In the genomic region with DNA sequence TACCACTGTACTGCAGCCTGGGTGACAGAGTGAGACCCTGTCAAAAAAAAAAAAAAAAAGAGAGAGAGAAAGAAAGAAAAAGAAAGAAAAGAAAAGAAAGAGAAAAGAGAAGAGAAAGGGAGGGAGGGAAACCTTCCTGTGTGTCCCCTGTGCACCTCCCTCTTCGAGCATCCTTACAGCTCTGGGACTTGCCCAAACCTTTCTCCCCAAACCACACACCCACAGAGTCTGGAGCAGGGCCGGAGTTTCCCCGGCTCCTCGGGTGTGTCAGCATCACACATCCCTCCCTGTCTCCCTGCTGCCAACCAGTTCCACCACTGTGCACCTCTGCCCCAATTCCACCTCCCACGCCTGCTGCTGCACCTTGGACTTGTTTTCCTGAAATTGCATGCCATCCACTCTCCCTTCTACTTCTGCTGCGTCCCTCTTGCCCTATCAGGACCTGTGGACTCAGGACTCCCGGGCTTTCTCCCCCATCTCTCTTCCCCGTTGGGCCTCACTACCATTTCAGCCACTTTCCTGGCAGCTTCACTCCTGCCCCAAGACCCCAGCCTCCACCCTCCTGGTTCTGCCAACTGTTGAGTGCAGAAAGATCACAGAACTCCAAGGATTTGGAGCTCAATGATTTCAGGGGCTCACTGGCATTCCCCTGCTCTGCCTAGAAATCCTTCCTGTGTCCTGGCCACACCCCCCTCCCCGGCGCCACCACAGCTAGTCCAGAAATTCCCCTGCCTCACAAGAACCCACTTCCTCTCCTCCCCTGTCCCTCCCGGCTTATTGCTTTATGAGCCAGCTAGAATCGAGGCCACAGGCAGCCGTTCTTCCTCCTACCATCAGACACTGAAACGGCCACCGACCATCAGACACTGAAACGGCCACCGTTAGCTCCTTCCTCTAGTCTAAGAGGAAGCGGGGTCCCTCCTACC, we compare ENCODE assay signal across 1 cellular context.
TF ChIP-seq lines count a peak whose summit lies in the region.

No MANE protein-coding gene starts in this region.

TF ChIP-seq in K562, 482 proteins besides CTCF, POLR2A, EP300 and RAD21:
- no peak for TF ChIP-seq ZNF445 (CRISPR knock-in tag; IDR thresholded peaks at IDR 0.05; ENCODE audit: low read depth)
- TF ChIP-seq ZNF512 (tag; IDR thresholded peaks at IDR 0.05): no peak
- no peak for TF ChIP-seq SMARCE1 (IDR thresholded peaks at IDR 0.05)
- TF ChIP-seq FOXJ3 (CRISPR knock-in tag; IDR thresholded peaks at IDR 0.05): no peak
- peak; percentile 68; the same call in 1 of the 2 replicates for TF ChIP-seq SPI1 (IDR thresholded peaks at IDR 0.05; ENCODE audit: borderline replicate concordance, low read depth, low read length)
- TF ChIP-seq MECOM (CRISPR knock-in tag; IDR thresholded peaks at IDR 0.05): no peak
- TF ChIP-seq ZBTB9 (CRISPR knock-in tag; IDR thresholded peaks at IDR 0.05): peak; percentile 65; the same call in 1 of the 2 replicates
- TF ChIP-seq MITF (IDR thresholded peaks at IDR 0.05): no peak
- TF ChIP-seq, protein P1, sequence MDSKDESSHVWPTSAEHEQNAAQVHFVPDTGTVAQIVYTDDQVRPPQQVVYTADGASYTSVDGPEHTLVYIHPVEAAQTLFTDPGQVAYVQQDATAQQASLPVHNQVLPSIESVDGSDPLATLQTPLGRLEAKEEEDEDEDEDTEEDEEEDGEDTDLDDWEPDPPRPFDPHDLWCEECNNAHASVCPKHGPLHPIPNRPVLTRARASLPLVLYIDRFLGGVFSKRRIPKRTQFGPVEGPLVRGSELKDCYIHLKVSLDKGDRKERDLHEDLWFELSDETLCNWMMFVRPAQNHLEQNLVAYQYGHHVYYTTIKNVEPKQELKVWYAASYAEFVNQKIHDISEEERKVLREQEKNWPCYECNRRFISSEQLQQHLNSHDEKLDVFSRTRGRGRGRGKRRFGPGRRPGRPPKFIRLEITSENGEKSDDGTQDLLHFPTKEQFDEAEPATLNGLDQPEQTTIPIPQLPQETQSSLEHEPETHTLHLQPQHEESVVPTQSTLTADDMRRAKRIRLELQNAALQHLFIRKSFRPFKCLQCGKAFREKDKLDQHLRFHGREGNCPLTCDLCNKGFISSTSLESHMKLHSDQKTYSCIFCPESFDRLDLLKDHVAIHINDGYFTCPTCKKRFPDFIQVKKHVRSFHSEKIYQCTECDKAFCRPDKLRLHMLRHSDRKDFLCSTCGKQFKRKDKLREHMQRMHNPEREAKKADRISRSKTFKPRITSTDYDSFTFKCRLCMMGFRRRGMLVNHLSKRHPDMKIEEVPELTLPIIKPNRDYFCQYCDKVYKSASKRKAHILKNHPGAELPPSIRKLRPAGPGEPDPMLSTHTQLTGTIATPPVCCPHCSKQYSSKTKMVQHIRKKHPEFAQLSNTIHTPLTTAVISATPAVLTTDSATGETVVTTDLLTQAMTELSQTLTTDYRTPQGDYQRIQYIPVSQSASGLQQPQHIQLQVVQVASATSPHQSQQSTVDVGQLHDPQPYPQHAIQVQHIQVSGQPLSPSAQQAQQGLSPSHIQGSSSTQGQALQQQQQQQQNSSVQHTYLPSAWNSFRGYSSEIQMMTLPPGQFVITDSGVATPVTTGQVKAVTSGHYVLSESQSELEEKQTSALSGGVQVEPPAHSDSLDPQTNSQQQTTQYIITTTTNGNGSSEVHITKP (IDR thresholded peaks at IDR 0.05; ENCODE audit: partially characterized antibody): peak; percentile 63
- TF ChIP-seq, protein P2, sequence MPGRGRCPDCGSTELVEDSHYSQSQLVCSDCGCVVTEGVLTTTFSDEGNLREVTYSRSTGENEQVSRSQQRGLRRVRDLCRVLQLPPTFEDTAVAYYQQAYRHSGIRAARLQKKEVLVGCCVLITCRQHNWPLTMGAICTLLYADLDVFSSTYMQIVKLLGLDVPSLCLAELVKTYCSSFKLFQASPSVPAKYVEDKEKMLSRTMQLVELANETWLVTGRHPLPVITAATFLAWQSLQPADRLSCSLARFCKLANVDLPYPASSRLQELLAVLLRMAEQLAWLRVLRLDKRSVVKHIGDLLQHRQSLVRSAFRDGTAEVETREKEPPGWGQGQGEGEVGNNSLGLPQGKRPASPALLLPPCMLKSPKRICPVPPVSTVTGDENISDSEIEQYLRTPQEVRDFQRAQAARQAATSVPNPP (IDR thresholded peaks at IDR 0.05; ENCODE audit: borderline replicate concordance, insufficient read depth, insufficient read length): no peak
- no peak for TF ChIP-seq ZNF384 (IDR thresholded peaks at IDR 0.05; ENCODE audit: low read depth, low read length)
- TF ChIP-seq, protein P3, sequence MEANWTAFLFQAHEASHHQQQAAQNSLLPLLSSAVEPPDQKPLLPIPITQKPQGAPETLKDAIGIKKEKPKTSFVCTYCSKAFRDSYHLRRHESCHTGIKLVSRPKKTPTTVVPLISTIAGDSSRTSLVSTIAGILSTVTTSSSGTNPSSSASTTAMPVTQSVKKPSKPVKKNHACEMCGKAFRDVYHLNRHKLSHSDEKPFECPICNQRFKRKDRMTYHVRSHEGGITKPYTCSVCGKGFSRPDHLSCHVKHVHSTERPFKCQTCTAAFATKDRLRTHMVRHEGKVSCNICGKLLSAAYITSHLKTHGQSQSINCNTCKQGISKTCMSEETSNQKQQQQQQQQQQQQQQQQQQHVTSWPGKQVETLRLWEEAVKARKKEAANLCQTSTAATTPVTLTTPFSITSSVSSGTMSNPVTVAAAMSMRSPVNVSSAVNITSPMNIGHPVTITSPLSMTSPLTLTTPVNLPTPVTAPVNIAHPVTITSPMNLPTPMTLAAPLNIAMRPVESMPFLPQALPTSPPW (CRISPR knock-in tag; IDR thresholded peaks at IDR 0.05): no peak
